ENCODE assay signal across 1 cellular context in the genomic region with DNA sequence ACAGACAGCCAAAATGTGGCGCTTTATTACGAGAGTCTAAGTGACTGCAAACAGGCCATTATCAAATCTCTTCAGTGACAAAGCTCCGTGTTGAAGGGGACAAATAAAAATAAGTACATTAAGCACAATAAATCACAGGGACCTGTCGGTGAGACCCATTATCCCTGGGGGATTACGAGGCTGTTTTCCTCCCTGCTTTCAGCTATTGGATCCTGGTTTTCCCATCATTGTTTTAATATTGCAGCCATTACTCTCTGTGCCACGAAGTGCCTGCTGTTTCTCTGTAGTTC.
TF ChIP-seq lines count a peak whose summit lies in the region.

No MANE protein-coding gene starts in this region.

TF ChIP-seq in H1, 55 proteins besides CTCF, POLR2A, EP300 and RAD21 (continued from another document):
- TF ChIP-seq GTF2F1 (IDR thresholded peaks at IDR 0.05; ENCODE audit: borderline replicate concordance, low read depth, low read length): no peak
- TF ChIP-seq KDM5A (IDR thresholded peaks at IDR 0.05; ENCODE audit: low read length): no peak
- no peak for TF ChIP-seq BCL11A (IDR thresholded peaks at IDR 0.05; ENCODE audit: low read depth in 2 of 2, low read length in 2 of 2)
- no peak for TF ChIP-seq SP2 (IDR thresholded peaks at IDR 0.05; ENCODE audit: low read length)
- no peak for TF ChIP-seq ZNF274 (IDR thresholded peaks at IDR 0.05; ENCODE audit: borderline replicate concordance, extremely low read depth, low read length)
- no peak for TF ChIP-seq SIN3A (conservative IDR thresholded peaks at IDR 0.05 in 1 of 2, IDR thresholded peaks at IDR 0.05 in 1 of 2; ENCODE audit: low read depth in 1 of 2, low read length in 2 of 2)
- no peak for TF ChIP-seq CEBPB (IDR thresholded peaks at IDR 0.05; ENCODE audit: low read depth, low read length)
- TF ChIP-seq, protein P1, sequence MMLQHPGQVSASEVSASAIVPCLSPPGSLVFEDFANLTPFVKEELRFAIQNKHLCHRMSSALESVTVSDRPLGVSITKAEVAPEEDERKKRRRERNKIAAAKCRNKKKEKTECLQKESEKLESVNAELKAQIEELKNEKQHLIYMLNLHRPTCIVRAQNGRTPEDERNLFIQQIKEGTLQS (IDR thresholded peaks at IDR 0.05; ENCODE audit: insufficient read depth, low read depth, low read length): no peak
- TF ChIP-seq JUN (IDR thresholded peaks at IDR 0.05; ENCODE audit: low read depth, low read length): no peak
- no peak for TF ChIP-seq CHD2 (IDR thresholded peaks at IDR 0.05; ENCODE audit: low read length)
- TF ChIP-seq RXRA (IDR thresholded peaks at IDR 0.05; ENCODE audit: insufficient read depth, low read depth, low read length): no peak
- no peak for TF ChIP-seq TAF1 (IDR thresholded peaks at IDR 0.05; ENCODE audit: low read depth, low read length)
- no peak for TF ChIP-seq CREB1 (IDR thresholded peaks at IDR 0.05)
- TF ChIP-seq GABPA (IDR thresholded peaks at IDR 0.05; ENCODE audit: borderline replicate concordance, insufficient read depth, low read length): no peak
- no peak for TF ChIP-seq YY1 (IDR thresholded peaks at IDR 0.05; ENCODE audit: low read depth, low read length)
